Comparison of ENCODE assay signal across 14 cellular contexts in the genomic region with DNA sequence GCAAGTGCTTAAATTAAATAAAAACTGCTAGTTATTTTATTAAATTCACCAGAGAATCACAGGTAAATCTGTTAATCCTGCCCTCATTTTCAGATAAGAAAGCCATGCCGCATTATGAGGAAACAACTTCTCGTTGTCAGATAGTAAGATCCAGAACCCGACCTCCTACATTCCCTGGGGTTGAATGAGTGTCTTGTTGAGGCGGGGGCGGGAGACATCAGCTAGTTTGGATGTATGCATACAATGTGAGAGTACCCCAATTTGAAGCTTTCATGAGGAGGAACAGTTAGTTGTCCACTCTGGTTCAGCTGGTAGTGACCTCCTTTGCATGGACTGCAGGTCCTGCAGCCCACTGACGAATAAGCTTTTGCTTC. TPM values are rescaled to one million over a fixed set of nuclear protein-coding genes. Genes with fewer than 3 reads are reported as not detected.
DNase-seq lines count a peak whose midpoint lies in the region; ATAC-seq and TF ChIP-seq lines count a peak whose summit lies in the region.
"Had no signal": no experiment of that assay in that cellular context is flagged by ENCODE, and none has a peak within 500 bp of the region (broad histone marks: within the 10 kb centered on the region; RNA-seq: fewer than 3 reads in every experiment).

No MANE protein-coding gene starts in this region.

- peak overlapping the region; percentile 20 for H3K4me3 ChIP-seq in effector memory CD4-positive, alpha-beta T cell (ENCODE audit: insufficient read depth, low read depth, low read length, poor library complexity, severe bottlenecking)
- H3K4me3 ChIP-seq: gastrocnemius medialis, SK-N-MC had no signal

- intact Hi-C loops in activated naive CD4-positive, alpha-beta T cell treated with anti-CD3 and anti-CD28 coated beads for 36 hours (cut with micrococcal nuclease): no loop called here
- intact Hi-C loops in activated B cell treated with CpG ODN at 0.5 μM for 24 hours (cut with micrococcal nuclease): no loop called here

- H3K36me3 Mint-ChIP-seq in activated naive CD4-positive, alpha-beta T cell treated with anti-CD3 and anti-CD28 coated beads for 36 hours (ENCODE audit: low read depth): peaks cover 32% of the 10 kb centered on the region
- H3K36me3 Mint-ChIP-seq in activated B cell treated with CpG ODN at 0.5 μM for 24 hours (ENCODE audit: low read depth): peaks cover 91% of the 10 kb centered on the region
- H3K36me3 Mint-ChIP-seq in stimulated activated memory B cell treated with anti-CD40 and anti-IgM and Interleukin-4, amounts not matched to agents 10 μg/mL and 1 μg/mL and 100 μg/mL, for 72 hours: peaks cover 45% of the 10 kb centered on the region

- H3K27ac Mint-ChIP-seq in activated naive CD4-positive, alpha-beta T cell treated with anti-CD3 and anti-CD28 coated beads for 36 hours: peak overlapping the region; percentile 81
- peak overlapping the region; percentile 37 for H3K27ac Mint-ChIP-seq in activated B cell treated with CpG ODN at 0.5 μM for 24 hours
- peak overlapping the region; percentile 50 for H3K27ac Mint-ChIP-seq in stimulated activated memory B cell treated with anti-CD40 and anti-IgM and Interleukin-4, amounts not matched to agents 10 μg/mL and 1 μg/mL and 100 μg/mL, for 72 hours

- TF ChIP-seq CTCF in activated B cell treated with CpG ODN at 0.5 μM for 24 hours (IDR thresholded peaks at IDR 0.05): no peak

- no peaks in the 10 kb centered on the region for H3K9me3 ChIP-seq in effector memory CD4-positive, alpha-beta T cell (ENCODE audit: control insufficient read depth, low read length)
- H3K9me3 ChIP-seq: gastrocnemius medialis had no signal

- H3K4me1 Mint-ChIP-seq in activated naive CD4-positive, alpha-beta T cell treated with anti-CD3 and anti-CD28 coated beads for 36 hours (ENCODE audit: low read depth): peaks cover 91% of the 10 kb centered on the region
- H3K4me1 Mint-ChIP-seq in activated B cell treated with CpG ODN at 0.5 μM for 24 hours: peaks cover 36% of the 10 kb centered on the region
- H3K4me1 Mint-ChIP-seq in stimulated activated memory B cell treated with anti-CD40 and anti-IgM and Interleukin-4, amounts not matched to agents 10 μg/mL and 1 μg/mL and 100 μg/mL, for 72 hours: peaks cover 40% of the 10 kb centered on the region

- no peak for ATAC-seq in activated B cell treated with CpG ODN at 0.5 μM for 24 hours (ENCODE audit: low read depth)
- no peak for ATAC-seq in stimulated activated memory B cell treated with anti-CD40 and anti-IgM and Interleukin-4, amounts not matched to agents 10 μg/mL and 1 μg/mL and 100 μg/mL, for 72 hours
- ATAC-seq: gastrocnemius medialis, left colon, Panc1 had no signal

- no peaks in the 10 kb centered on the region for H3K27me3 Mint-ChIP-seq in activated naive CD4-positive, alpha-beta T cell treated with anti-CD3 and anti-CD28 coated beads for 36 hours (ENCODE audit: low read depth)
- no peaks in the 10 kb centered on the region for H3K27me3 Mint-ChIP-seq in activated B cell treated with CpG ODN at 0.5 μM for 24 hours
- H3K27me3 Mint-ChIP-seq in stimulated activated memory B cell treated with anti-CD40 and anti-IgM and Interleukin-4, amounts not matched to agents 10 μg/mL and 1 μg/mL and 100 μg/mL, for 72 hours: no peaks in the 10 kb centered on the region

- no peaks in the 10 kb centered on the region for H3K27me3 ChIP-seq in effector memory CD4-positive, alpha-beta T cell (replicated peaks; ENCODE audit: control insufficient read depth, insufficient read depth, low read length, poor library complexity, severe bottlenecking)
- H3K27me3 ChIP-seq: gastrocnemius medialis had no signal

- H3K27ac ChIP-seq in effector memory CD4-positive, alpha-beta T cell (ENCODE audit: insufficient read depth, low read length, poor library complexity, severe bottlenecking): peak overlapping the region; percentile 48
- H3K27ac ChIP-seq: gastrocnemius medialis, SK-N-MC had no signal

- no peak for DNase-seq in activated naive CD4-positive, alpha-beta T cell treated with anti-CD3 and anti-CD28 coated beads for 36 hours
- DNase-seq in activated naive CD4-positive, alpha-beta T cell (lab: John Stamatoyannopoulos, UW): no peak
- DNase-seq in activated B cell treated with CpG ODN at 0.5 μM for 24 hours: no peak
- no peak for DNase-seq in effector memory CD4-positive, alpha-beta T cell
- no peak for DNase-seq in epidermal melanocyte (ENCODE audit: insufficient read length, low spot score)
- DNase-seq in AG08395 (ENCODE audit: low spot score): no peak
- DNase-seq: erythroblast, gastrocnemius medialis, left colon, NCI-H2227 treated with DMSO at 0.1 percent for 48 hours had no signal

- CTCF ChIA-PET in activated naive CD4-positive, alpha-beta T cell treated with anti-CD3 and anti-CD28 coated beads for 36 hours (lab: Charles Lee): interaction anchor here (0.6 to 25.5 kb wide), 5 partner anchors 8 to 121 kb away, joined by 3 to 932 read pairs (median 4); a partner anchor contains a TSS
- CTCF ChIA-PET in activated B cell treated with CpG ODN at 0.5 μM for 24 hours (lab: Charles Lee): interaction anchor here (1.0 to 1.2 kb wide), 2 partner anchors 8 to 27 kb away, joined by 3 to 7 read pairs; no protein-coding TSS in a partner anchor

- peaks cover 91% of the 10 kb centered on the region for H3K4me1 ChIP-seq in effector memory CD4-positive, alpha-beta T cell (ENCODE audit: control insufficient read depth, insufficient read depth, low read length, poor library complexity, severe bottlenecking)

- H3K36me3 ChIP-seq in effector memory CD4-positive, alpha-beta T cell (ENCODE audit: control insufficient read depth, insufficient read depth, low read length): peaks cover 70% of the 10 kb centered on the region
- H3K36me3 ChIP-seq: gastrocnemius medialis had no signal

- POLR2A ChIA-PET in activated B cell treated with CpG ODN at 0.5 μM for 24 hours (lab: Charles Lee): interaction anchor here (1.2 kb wide), 1 partner anchor 35 kb away, joined by 3 read pairs; a partner anchor contains a TSS

- no peaks in the 10 kb centered on the region for H3K9me3 Mint-ChIP-seq in activated naive CD4-positive, alpha-beta T cell treated with anti-CD3 and anti-CD28 coated beads for 36 hours
- H3K9me3 Mint-ChIP-seq in activated B cell treated with CpG ODN at 0.5 μM for 24 hours: no peaks in the 10 kb centered on the region
- H3K9me3 Mint-ChIP-seq in stimulated activated memory B cell treated with anti-CD40 and anti-IgM and Interleukin-4, amounts not matched to agents 10 μg/mL and 1 μg/mL and 100 μg/mL, for 72 hours: no peaks in the 10 kb centered on the region

- H3K4me3 Mint-ChIP-seq in activated naive CD4-positive, alpha-beta T cell treated with anti-CD3 and anti-CD28 coated beads for 36 hours: peak overlapping the region; percentile 30
- H3K4me3 Mint-ChIP-seq in activated B cell treated with CpG ODN at 0.5 μM for 24 hours: no peak overlapping the region
- no peak overlapping the region for H3K4me3 Mint-ChIP-seq in stimulated activated memory B cell treated with anti-CD40 and anti-IgM and Interleukin-4, amounts not matched to agents 10 μg/mL and 1 μg/mL and 100 μg/mL, for 72 hours

RNA-seq across cellular contexts. Expression of a gene that starts 34.8 kb away (rescaled TPM):
- total RNA-seq in activated naive CD4-positive, alpha-beta T cell treated with anti-CD3 and anti-CD28 coated beads for 36 hours: 100 to 1,000 TPM; 173 to 175 TPM
- total RNA-seq in activated B cell treated with CpG ODN at 0.5 μM for 24 hours: 229 and 272 TPM in 2 replicates

RNA-seq across cellular contexts. Expression of a gene that starts 59.4 kb away (rescaled TPM):
- total RNA-seq in activated naive CD4-positive, alpha-beta T cell treated with anti-CD3 and anti-CD28 coated beads for 36 hours: under 1 TPM; 0.52 to 0.99 TPM
- 1.3 and 2.5 TPM in 2 replicates for total RNA-seq in activated B cell treated with CpG ODN at 0.5 μM for 24 hours
- total RNA-seq: IMR-90 had no signal
